ENCODE assay signal across 23 cellular contexts in the genomic region with DNA sequence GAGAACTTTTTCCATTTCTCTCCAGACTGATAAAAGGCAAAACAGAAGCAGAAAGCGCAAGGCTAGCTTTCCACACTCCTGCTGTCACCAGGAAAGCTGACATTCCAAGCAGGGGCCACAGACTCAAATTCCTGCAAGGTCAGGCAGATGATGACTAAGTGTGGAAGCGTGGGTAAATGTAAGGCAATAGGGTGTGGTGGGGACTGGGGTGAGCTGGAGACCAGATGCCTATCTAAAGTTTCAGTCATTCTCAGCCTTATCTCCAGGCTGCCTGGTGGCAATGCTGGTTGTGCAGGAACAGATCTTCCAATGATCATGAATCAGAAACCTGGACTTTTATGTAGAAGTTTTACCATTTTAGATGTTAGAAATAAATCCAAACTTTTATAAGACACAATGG.
DNase-seq lines count a peak whose midpoint lies in the region; TF ChIP-seq lines count a peak whose summit lies in the region.
"Had no signal": no experiment of that assay in that cellular context is flagged by ENCODE, and none has a peak within 500 bp of the region (broad histone marks: within the 10 kb centered on the region; RNA-seq: fewer than 3 reads in every experiment).

No MANE protein-coding gene starts in this region.

- DNase-seq in SIG-M5 treated with dmso at 0.1 percent for 504 hours (lab: John Stamatoyannopoulos, UW; ENCODE audit: unreplicated experiment) (peak; percentile 4), SIG-M5 (lab: John Stamatoyannopoulos, UW) (no peak), brain microvascular endothelial cell (peak; percentile 33), iris pigment epithelial cell (ENCODE audit: low read depth) (peak; percentile 42), BE2C (no peak), NCI-H2081 (lab: John Stamatoyannopoulos, UW) (no peak), cortex of kidney (lab: John Stamatoyannopoulos, UW) (no peak), HK-2 (ENCODE audit: unreplicated experiment) (no peak)
- DNase-seq: activated CD4-positive, alpha-beta T cell treated with anti-CD3 and anti-CD28 coated beads for 36 hours; activated gamma-delta T cell treated with Interleukin-2 at 50 U/mL for 16 hours; DMS79; immature natural killer cell; lower lobe of right lung; natural killer cell; NCI-H187 treated with DMSO at 0.1 percent for 48 hours; NCI-H526; OCI-M1; stimulated activated CD4-positive, alpha-beta T cell treated with anti-CD3 and anti-CD28 coated beads, Interleukin-12 subunit alpha, Interleukin-12 subunit beta, amount 100 ng/mL, for 4 hours; transverse colon had no signal

- H3K27ac ChIP-seq in brain microvascular endothelial cell = no peak overlapping the region
- H3K27ac ChIP-seq: 22Rv1, ascending aorta, coronary artery, lower lobe of right lung, prostate gland, transverse colon had no signal

- H3K36me3 ChIP-seq in brain microvascular endothelial cell (replicated peaks) (no peaks in the 10 kb centered on the region), BE2C (no peaks in the 10 kb centered on the region)
- H3K36me3 ChIP-seq: ascending aorta, lower lobe of right lung, prostate gland, transverse colon had no signal

- in situ Hi-C loops in brain microvascular endothelial cell (cut with HindIII; ENCODE audit: low pct_ligation_motif_present, low sequenced_read_pairs) = no loop called here

- no peaks in the 10 kb centered on the region for H3K4me1 ChIP-seq in BE2C
- H3K4me1 ChIP-seq: ascending aorta, lower lobe of right lung, prostate gland, transverse colon had no signal

- TF ChIP-seq CTCF in brain microvascular endothelial cell (IDR thresholded peaks at IDR 0.05; ENCODE audit: low read depth, low read length, missing control alignments) = no peak
- no peak for TF ChIP-seq CTCF in BE2C (IDR thresholded peaks at IDR 0.05; ENCODE audit: low read depth, low read length)

- H3K9me3 ChIP-seq in BE2C = no peaks in the 10 kb centered on the region
- H3K9me3 ChIP-seq: ascending aorta, lower lobe of right lung, prostate gland had no signal

- H3K4me3 ChIP-seq in brain microvascular endothelial cell (ENCODE audit: low read depth, low read length) (no peak overlapping the region), BE2C (ENCODE audit: low read depth, low read length) (no peak overlapping the region)
- H3K4me3 ChIP-seq: ascending aorta, coronary artery, lower lobe of right lung, prostate gland, transverse colon had no signal

- H3K27me3 ChIP-seq in brain microvascular endothelial cell (replicated peaks) (peaks cover 4% of the 10 kb centered on the region), BE2C (0 out of 2 replicates have a peak, but pooled peaks cover 5% of the 10 kb centered on the region)
- H3K27me3 ChIP-seq: ascending aorta, transverse colon had no signal

Comparison
In these comparisons a context has a peak if more than half of its experiments do, and no peak if none do; other contexts are left out.
1. DNase-seq: peak in SIG-M5 treated with dmso at 0.1 percent for 504 hours (single experiment), brain microvascular endothelial cell (single experiment) and iris pigment epithelial cell (single experiment); none in SIG-M5 (single experiment), BE2C (single experiment), NCI-H2081 (0 of 2), cortex of kidney (single experiment) and HK-2 (single experiment).